Comparison of ENCODE assay signal across 1 cellular context in genomic region chr13:21139374-21139773, GRCh38.
TF ChIP-seq lines count a peak whose summit lies in the region.

No MANE protein-coding gene starts in this region.

TF ChIP-seq in GM23338, 12 proteins besides CTCF, POLR2A, EP300 and RAD21 (continued from another document):
- TF ChIP-seq, protein P1, sequence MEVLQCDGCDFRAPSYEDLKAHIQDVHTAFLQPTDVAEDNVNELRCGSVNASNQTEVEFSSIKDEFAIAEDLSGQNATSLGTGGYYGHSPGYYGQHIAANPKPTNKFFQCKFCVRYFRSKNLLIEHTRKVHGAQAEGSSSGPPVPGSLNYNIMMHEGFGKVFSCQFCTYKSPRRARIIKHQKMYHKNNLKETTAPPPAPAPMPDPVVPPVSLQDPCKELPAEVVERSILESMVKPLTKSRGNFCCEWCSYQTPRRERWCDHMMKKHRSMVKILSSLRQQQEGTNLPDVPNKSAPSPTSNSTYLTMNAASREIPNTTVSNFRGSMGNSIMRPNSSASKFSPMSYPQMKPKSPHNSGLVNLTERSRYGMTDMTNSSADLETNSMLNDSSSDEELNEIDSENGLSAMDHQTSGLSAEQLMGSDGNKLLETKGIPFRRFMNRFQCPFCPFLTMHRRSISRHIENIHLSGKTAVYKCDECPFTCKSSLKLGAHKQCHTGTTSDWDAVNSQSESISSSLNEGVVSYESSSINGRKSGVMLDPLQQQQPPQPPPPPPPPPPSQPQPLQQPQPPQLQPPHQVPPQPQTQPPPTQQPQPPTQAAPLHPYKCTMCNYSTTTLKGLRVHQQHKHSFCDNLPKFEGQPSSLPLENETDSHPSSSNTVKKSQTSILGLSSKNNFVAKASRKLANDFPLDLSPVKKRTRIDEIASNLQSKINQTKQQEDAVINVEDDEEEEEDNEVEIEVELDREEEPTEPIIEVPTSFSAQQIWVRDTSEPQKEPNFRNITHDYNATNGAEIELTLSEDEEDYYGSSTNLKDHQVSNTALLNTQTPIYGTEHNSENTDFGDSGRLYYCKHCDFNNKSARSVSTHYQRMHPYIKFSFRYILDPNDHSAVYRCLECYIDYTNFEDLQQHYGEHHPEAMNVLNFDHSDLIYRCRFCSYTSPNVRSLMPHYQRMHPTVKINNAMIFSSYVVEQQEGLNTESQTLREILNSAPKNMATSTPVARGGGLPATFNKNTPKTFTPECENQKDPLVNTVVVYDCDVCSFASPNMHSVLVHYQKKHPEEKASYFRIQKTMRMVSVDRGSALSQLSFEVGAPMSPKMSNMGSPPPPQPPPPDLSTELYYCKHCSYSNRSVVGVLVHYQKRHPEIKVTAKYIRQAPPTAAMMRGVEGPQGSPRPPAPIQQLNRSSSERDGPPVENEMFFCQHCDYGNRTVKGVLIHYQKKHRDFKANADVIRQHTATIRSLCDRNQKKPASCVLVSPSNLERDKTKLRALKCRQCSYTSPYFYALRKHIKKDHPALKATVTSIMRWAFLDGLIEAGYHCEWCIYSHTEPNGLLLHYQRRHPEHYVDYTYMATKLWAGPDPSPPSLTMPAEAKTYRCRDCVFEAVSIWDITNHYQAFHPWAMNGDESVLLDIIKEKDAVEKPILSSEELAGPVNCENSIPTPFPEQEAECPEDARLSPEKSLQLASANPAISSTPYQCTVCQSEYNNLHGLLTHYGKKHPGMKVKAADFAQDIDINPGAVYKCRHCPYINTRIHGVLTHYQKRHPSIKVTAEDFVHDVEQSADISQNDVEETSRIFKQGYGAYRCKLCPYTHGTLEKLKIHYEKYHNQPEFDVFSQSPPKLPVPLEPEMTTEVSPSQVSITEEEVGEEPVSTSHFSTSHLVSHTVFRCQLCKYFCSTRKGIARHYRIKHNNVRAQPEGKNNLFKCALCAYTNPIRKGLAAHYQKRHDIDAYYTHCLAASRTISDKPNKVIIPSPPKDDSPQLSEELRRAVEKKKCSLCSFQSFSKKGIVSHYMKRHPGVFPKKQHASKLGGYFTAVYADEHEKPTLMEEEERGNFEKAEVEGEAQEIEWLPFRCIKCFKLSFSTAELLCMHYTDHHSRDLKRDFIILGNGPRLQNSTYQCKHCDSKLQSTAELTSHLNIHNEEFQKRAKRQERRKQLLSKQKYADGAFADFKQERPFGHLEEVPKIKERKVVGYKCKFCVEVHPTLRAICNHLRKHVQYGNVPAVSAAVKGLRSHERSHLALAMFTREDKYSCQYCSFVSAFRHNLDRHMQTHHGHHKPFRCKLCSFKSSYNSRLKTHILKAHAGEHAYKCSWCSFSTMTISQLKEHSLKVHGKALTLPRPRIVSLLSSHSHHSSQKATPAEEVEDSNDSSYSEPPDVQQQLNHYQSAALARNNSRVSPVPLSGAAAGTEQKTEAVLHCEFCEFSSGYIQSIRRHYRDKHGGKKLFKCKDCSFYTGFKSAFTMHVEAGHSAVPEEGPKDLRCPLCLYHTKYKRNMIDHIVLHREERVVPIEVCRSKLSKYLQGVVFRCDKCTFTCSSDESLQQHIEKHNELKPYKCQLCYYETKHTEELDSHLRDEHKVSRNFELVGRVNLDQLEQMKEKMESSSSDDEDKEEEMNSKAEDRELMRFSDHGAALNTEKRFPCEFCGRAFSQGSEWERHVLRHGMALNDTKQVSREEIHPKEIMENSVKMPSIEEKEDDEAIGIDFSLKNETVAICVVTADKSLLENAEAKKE (CRISPR knock-in tag; IDR thresholded peaks at IDR 0.05) = no peak
- TF ChIP-seq ZNF114 (CRISPR knock-in tag; IDR thresholded peaks at IDR 0.05) (no peak), STAT1 (IDR thresholded peaks at IDR 0.05; ENCODE audit: unreplicated experiment) (no peak), EZH2 (IDR thresholded peaks at IDR 0.05; ENCODE audit: low read depth, unreplicated experiment) (no peak), CREB1 (CRISPR knock-in tag; IDR thresholded peaks at IDR 0.05; ENCODE audit: low read depth) (no peak), POLR2AphosphoS5 (IDR thresholded peaks at IDR 0.05; ENCODE audit: low read depth) (no peak)
